In the genomic region with DNA sequence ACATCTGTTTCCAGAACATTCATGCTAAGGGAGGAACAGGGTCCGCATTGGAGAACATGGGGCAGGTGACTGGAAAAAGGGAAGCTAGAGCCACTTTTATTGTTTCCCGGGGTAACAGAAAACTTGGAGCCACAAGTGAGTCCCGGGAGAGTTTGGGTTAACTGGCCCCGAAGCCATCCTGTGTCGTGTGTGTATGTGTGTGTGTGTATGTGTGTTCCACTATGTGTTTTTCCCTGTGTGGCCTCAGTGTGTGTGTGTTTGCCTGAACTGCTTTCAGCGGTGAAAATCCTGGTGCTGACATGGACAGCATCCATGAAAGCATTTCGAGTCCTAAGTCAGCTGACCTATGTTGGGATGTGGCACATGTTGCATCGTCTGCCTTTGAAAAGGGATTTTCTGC, we compare ENCODE assay signal across 4 cellular contexts. TPM values are rescaled to one million over a fixed set of nuclear protein-coding genes. Genes with fewer than 3 reads are reported as not detected.
"Had no signal": no experiment of that assay in that cellular context is flagged by ENCODE, and none has a peak within 500 bp of the region (broad histone marks: within the 10 kb centered on the region; RNA-seq: fewer than 3 reads in every experiment).

No MANE protein-coding gene starts in this region.

RNA-seq across cellular contexts. Expression of gene KCNJ18, which starts 20.7 kb away (rescaled TPM):
- total RNA-seq: H7, HT-29, IMR-90, K562 had no signal
- polyA plus RNA-seq: IMR-90, K562 had no signal
